In genomic region chr11:128464878-128465277, GRCh38 we compare ENCODE assay signal across 11 cellular contexts.
DNase-seq lines count a peak whose midpoint lies in the region; ATAC-seq, FAIRE-seq and TF ChIP-seq lines count a peak whose summit lies in the region.
"Had no signal": no experiment of that assay in that cellular context is flagged by ENCODE, and none has a peak within 500 bp of the region (broad histone marks: within the 10 kb centered on the region; RNA-seq: fewer than 3 reads in every experiment).

No MANE protein-coding gene starts in this region.

- intact Hi-C loops in activated CD8-positive, alpha-beta T cell treated with anti-CD3 and anti-CD28 coated beads for 36 hours (cut with micrococcal nuclease), result loop anchor here (5.0 kb wide), 1 partner anchor 43 kb away; no protein-coding TSS in a partner anchor
- intact Hi-C loops in lower lobe of right lung (cut with DNase I) (loop anchor here (10.0 kb wide), 1 partner anchor 50 kb away; no protein-coding TSS in a partner anchor), pancreas (cut with DNase I) (no loop called here)

- H3K27me3 ChIP-seq in lower lobe of right lung (ENCODE audit: low read depth) (no peaks in the 10 kb centered on the region), subcutaneous abdominal adipose tissue (ENCODE audit: control insufficient read depth in 5 of 5, insufficient read depth in 4 of 5, low read length in 5 of 5) (no peaks in the 10 kb centered on the region), pancreas (no peaks in the 10 kb centered on the region), suprapubic skin (no peaks in the 10 kb centered on the region)

- peaks cover 74% of the 10 kb centered on the region for H3K4me1 ChIP-seq in lower lobe of right lung
- H3K4me1 ChIP-seq in subcutaneous abdominal adipose tissue (ENCODE audit: control insufficient read depth in 5 of 5, insufficient read depth in 5 of 5, low read length in 5 of 5), result peaks cover 3 to 66% (median 23%) of the 10 kb centered on the region in 5 donors
- H3K4me1 ChIP-seq in pancreas, result peaks cover 0 to 9% (median 5%) of the 10 kb centered on the region in 3 donors
- H3K4me1 ChIP-seq in suprapubic skin, result peaks cover 26% of the 10 kb centered on the region

- no peak for FAIRE-seq in pancreas (lab: Jason Lieb, UNC)
- FAIRE-seq: RCC 7860, TTC549, urothelium cell line had no signal

- H3K4me3 ChIP-seq in lower lobe of right lung (no peak overlapping the region), subcutaneous abdominal adipose tissue (ENCODE audit: low read depth in 1 of 5, low read length in 5 of 5) (no peak overlapping the region), pancreas (no peak overlapping the region), suprapubic skin (no peak overlapping the region)

- no peak for DNase-seq in activated T-cell treated with anti-CD3 and anti-CD28 coated beads, Interleukin-2, amount 50 U/mL, for 24 hours
- DNase-seq in activated T-cell treated with anti-CD3 and anti-CD28 coated beads for 4 hours, result no peak
- no peak for DNase-seq in activated CD8-positive, alpha-beta T cell treated with anti-CD3 and anti-CD28 coated beads for 36 hours
- DNase-seq in lower lobe of right lung, result no peak
- no peak for DNase-seq in stimulated activated CD4-positive, alpha-beta T cell treated with anti-CD3 and anti-CD28 coated beads, Interleukin-2, amount 100 ng/mL, for 24 hours
- no peak for DNase-seq in pancreas
- DNase-seq in suprapubic skin (ENCODE audit: low spot score in 2 of 2), result no peak

- POLR2A ChIA-PET in activated CD8-positive, alpha-beta T cell treated with anti-CD3 and anti-CD28 coated beads for 36 hours (lab: Charles Lee), result interaction anchor here (0.7 to 33.4 kb wide), 17 partner anchors 8 to 293 kb away, joined by 3 to 1082 read pairs (median 4); no protein-coding TSS in a partner anchor

- TF ChIP-seq EP300 in suprapubic skin (IDR thresholded peaks at IDR 0.05), result no peak

- no peaks in the 10 kb centered on the region for H3K9me3 Mint-ChIP-seq in activated T-cell treated with anti-CD3 and anti-CD28 coated beads, Interleukin-2, amount 50 U/mL, for 24 hours
- no peaks in the 10 kb centered on the region for H3K9me3 Mint-ChIP-seq in activated CD8-positive, alpha-beta T cell treated with anti-CD3 and anti-CD28 coated beads for 36 hours

- peaks cover 100% of the 10 kb centered on the region for H3K36me3 Mint-ChIP-seq in activated T-cell treated with anti-CD3 and anti-CD28 coated beads, Interleukin-2, amount 50 U/mL, for 24 hours (ENCODE audit: low read depth)
- peaks cover 100% of the 10 kb centered on the region for H3K36me3 Mint-ChIP-seq in activated CD8-positive, alpha-beta T cell treated with anti-CD3 and anti-CD28 coated beads for 36 hours (ENCODE audit: low read depth)

- TF ChIP-seq POLR2A in suprapubic skin (IDR thresholded peaks at IDR 0.05), result no peak

- H3K4me1 Mint-ChIP-seq in activated T-cell treated with anti-CD3 and anti-CD28 coated beads, Interleukin-2, amount 50 U/mL, for 24 hours (ENCODE audit: low read depth), result peaks cover 99% of the 10 kb centered on the region
- H3K4me1 Mint-ChIP-seq in activated CD8-positive, alpha-beta T cell treated with anti-CD3 and anti-CD28 coated beads for 36 hours (ENCODE audit: low read depth), result peaks cover 98% of the 10 kb centered on the region

- WGBS in pancreas, 2 donors, result 88 to 91% methylated on average over 5 of the region's 5 CpGs
- 81% methylated on average over 5 of the region's 5 CpGs for WGBS in suprapubic skin

- H3K27ac ChIP-seq in lower lobe of right lung, result peak overlapping the region; percentile 8
- H3K27ac ChIP-seq in subcutaneous abdominal adipose tissue (ENCODE audit: low read depth, low read length), result peak overlapping the region; percentile 73
- H3K27ac ChIP-seq in pancreas, result peak overlapping the region in 2 of 4 donors; percentile 28 to 47
- H3K27ac ChIP-seq in suprapubic skin, result no peak overlapping the region

- peak overlapping the region; percentile 73 for H3K4me3 Mint-ChIP-seq in activated T-cell treated with anti-CD3 and anti-CD28 coated beads, Interleukin-2, amount 50 U/mL, for 24 hours
- H3K4me3 Mint-ChIP-seq in activated CD8-positive, alpha-beta T cell treated with anti-CD3 and anti-CD28 coated beads for 36 hours, result peak overlapping the region; percentile 68

- no peak for TF ChIP-seq CTCF in activated CD8-positive, alpha-beta T cell treated with anti-CD3 and anti-CD28 coated beads for 36 hours (IDR thresholded peaks at IDR 0.05)
- TF ChIP-seq CTCF in lower lobe of right lung (IDR thresholded peaks at IDR 0.05), result no peak
- no peak for TF ChIP-seq CTCF in pancreas (IDR thresholded peaks at IDR 0.05)
- TF ChIP-seq CTCF in suprapubic skin (IDR thresholded peaks at IDR 0.05), result no peak

- no peaks in the 10 kb centered on the region for H3K27me3 Mint-ChIP-seq in activated T-cell treated with anti-CD3 and anti-CD28 coated beads, Interleukin-2, amount 50 U/mL, for 24 hours
- no peaks in the 10 kb centered on the region for H3K27me3 Mint-ChIP-seq in activated CD8-positive, alpha-beta T cell treated with anti-CD3 and anti-CD28 coated beads for 36 hours

- peak overlapping the region; percentile 99 for H3K27ac Mint-ChIP-seq in activated T-cell treated with anti-CD3 and anti-CD28 coated beads, Interleukin-2, amount 50 U/mL, for 24 hours
- peak overlapping the region; percentile 97 for H3K27ac Mint-ChIP-seq in activated CD8-positive, alpha-beta T cell treated with anti-CD3 and anti-CD28 coated beads for 36 hours

- no peak for ATAC-seq in activated CD8-positive, alpha-beta T cell treated with anti-CD3 and anti-CD28 coated beads for 36 hours
- no peak for ATAC-seq in lower lobe of right lung
- no peak for ATAC-seq in pancreas

- CTCF ChIA-PET in activated CD8-positive, alpha-beta T cell treated with anti-CD3 and anti-CD28 coated beads for 36 hours (lab: Charles Lee), result interaction anchor here (0.7 to 1.7 kb wide), 26 partner anchors 10 to 366 kb away, joined by 3 to 13 read pairs (median 3); no protein-coding TSS in a partner anchor

- no peaks in the 10 kb centered on the region for H3K9me3 ChIP-seq in lower lobe of right lung
- no peaks in the 10 kb centered on the region for H3K9me3 ChIP-seq in subcutaneous abdominal adipose tissue (ENCODE audit: control insufficient read depth in 5 of 5, low read length in 5 of 5)
- no peaks in the 10 kb centered on the region for H3K9me3 ChIP-seq in pancreas
- H3K9me3 ChIP-seq in suprapubic skin, result no peaks in the 10 kb centered on the region

- H3K36me3 ChIP-seq in lower lobe of right lung (peaks cover 72% of the 10 kb centered on the region), subcutaneous abdominal adipose tissue (ENCODE audit: control insufficient read depth in 5 of 5, insufficient read depth in 5 of 5, low read length in 5 of 5) (peaks cover 6 to 69% (median 56%) of the 10 kb centered on the region in 5 donors), pancreas (peaks cover 0 to 7% (median 0%) of the 10 kb centered on the region in 3 donors), suprapubic skin (peaks cover 26% of the 10 kb centered on the region)

- no peak overlapping the region for H3K9ac ChIP-seq in subcutaneous abdominal adipose tissue (ENCODE audit: low read length in 5 of 5)

Comparison
In these comparisons a context has a peak if more than half of its experiments do, and no peak if none do; other contexts are left out.
1. intact Hi-C loops: an anchor here in activated CD8-positive, alpha-beta T cell treated with anti-CD3 and anti-CD28 coated beads for 36 hours (5.0 kb wide) and lower lobe of right lung (10.0 kb wide); none called in pancreas.